In genomic region chr14:90263748-90264449, GRCh38 we compare ENCODE assay signal across 13 cellular contexts. TPM values are rescaled to one million over a fixed set of nuclear protein-coding genes. Genes with fewer than 3 reads are reported as not detected.
DNase-seq lines count a peak whose midpoint lies in the region; ATAC-seq and TF ChIP-seq lines count a peak whose summit lies in the region.
"Had no signal": no experiment of that assay in that cellular context is flagged by ENCODE, and none has a peak within 500 bp of the region (broad histone marks: within the 10 kb centered on the region; RNA-seq: fewer than 3 reads in every experiment).

No MANE protein-coding gene starts in this region.

- H3K36me3 Mint-ChIP-seq in Caco-2 (ENCODE audit: insufficient read depth, unreplicated experiment), result peaks cover 73% of the 10 kb centered on the region

- H3K4me3 Mint-ChIP-seq in Caco-2 (ENCODE audit: unreplicated experiment), result no peak overlapping the region

- intact Hi-C loops in Caco-2 (cut with micrococcal nuclease; ENCODE audit: unreplicated experiment), result no loop called here

- DNase-seq in activated CD4-positive, CD25-positive, alpha-beta regulatory T cell treated with anti-CD3 and anti-CD28 coated beads, Interleukin-2, amount 50 U/mL, for 72 hours, result no peak
- DNase-seq in central memory CD4-positive, alpha-beta T cell, result peak; percentile 17
- DNase-seq in H7 (no peak), Caco-2 (no peak), Peyer's patch (no peak)
- DNase-seq: NCI-H524 treated with DMSO at 0.1 percent for 48 hours, occipital lobe, substantia nigra had no signal

- BruUV-seq in Caco-2 (replicated peaks; lab: Mats Ljungman, UMichigan), result no TSS peak

- no peaks in the 10 kb centered on the region for H3K27me3 Mint-ChIP-seq in Caco-2 (ENCODE audit: insufficient read depth, unreplicated experiment)

- CTCF ChIA-PET in Caco-2 (lab: Charles Lee), result interaction anchor here (0.8 kb wide), 1 partner anchor 9 kb away, joined by 3 read pairs; no protein-coding TSS in a partner anchor

- H3K4me3 ChIP-seq in H7 (ENCODE audit: insufficient read depth, low read depth, low read length), result no peak overlapping the region
- no peak overlapping the region for H3K4me3 ChIP-seq in Caco-2 (ENCODE audit: low read depth, low read length)
- no peak overlapping the region for H3K4me3 ChIP-seq in Peyer's patch

- H3K27ac ChIP-seq in Peyer's patch, result no peak overlapping the region
- H3K27ac ChIP-seq: 22Rv1 had no signal

- H3K36me3 ChIP-seq in H7 (replicated peaks; ENCODE audit: control insufficient read depth, insufficient read depth, low read length) (peaks cover 41% of the 10 kb centered on the region), Caco-2 (ENCODE audit: control insufficient read depth, insufficient read depth, low read length) (no peaks in the 10 kb centered on the region; the same call in none of the 2 replicates), Peyer's patch (peaks cover 0 to 80% (median 0%) of the 10 kb centered on the region in 3 donors)

- H3K9me3 ChIP-seq in Caco-2 (no peaks in the 10 kb centered on the region), Peyer's patch (no peaks in the 10 kb centered on the region)

- TF ChIP-seq CTCF in Caco-2 (IDR thresholded peaks at IDR 0.05; ENCODE audit: insufficient read depth in 1 of 2, low read depth in 1 of 2, low read length in 1 of 2, severe bottlenecking in 1 of 2, unreplicated experiment in 1 of 2), result no peak
- TF ChIP-seq CTCF in Peyer's patch (IDR thresholded peaks at IDR 0.05), result no peak

- no peaks in the 10 kb centered on the region for H3K4me1 Mint-ChIP-seq in Caco-2 (ENCODE audit: low read depth, unreplicated experiment)

- POLR2A ChIA-PET in Caco-2 (lab: Charles Lee), result no interaction called here

- peak; percentile 84 to 88 for ATAC-seq in activated CD4-positive, CD25-positive, alpha-beta regulatory T cell treated with anti-CD3 and anti-CD28 coated beads, Interleukin-2, amount 50 U/mL, for 24 hours
- ATAC-seq in GM21529 (IDR thresholded peaks at IDR 0.05; ENCODE audit: unreplicated experiment) (peak; percentile 79), HG03159 (IDR thresholded peaks at IDR 0.05; ENCODE audit: unreplicated experiment) (peak; percentile 84)
- ATAC-seq: SK-N-SH treated with all-trans-retinoic acid at 6 μM for 48 hours had no signal

- H3K4me1 ChIP-seq in Caco-2 (no peaks in the 10 kb centered on the region), Peyer's patch (no peaks in the 10 kb centered on the region)

- H3K9me3 Mint-ChIP-seq in Caco-2 (ENCODE audit: unreplicated experiment), result no peaks in the 10 kb centered on the region

- H3K27me3 ChIP-seq in H7 (ENCODE audit: control insufficient read depth, insufficient read depth, low read length), result no peaks in the 10 kb centered on the region
- H3K27me3 ChIP-seq in Caco-2 (replicated peaks; ENCODE audit: control insufficient read depth, insufficient read depth, low read length), result no peaks in the 10 kb centered on the region
- no peaks in the 10 kb centered on the region for H3K27me3 ChIP-seq in Peyer's patch

- TF ChIP-seq POLR2A in Peyer's patch (IDR thresholded peaks at IDR 0.05), result no peak

- no peak overlapping the region for H3K27ac Mint-ChIP-seq in Caco-2 (ENCODE audit: unreplicated experiment)

RNA-seq across cellular contexts. Expression of gene PSMC1, which starts 7.5 kb away (rescaled TPM):
- 129 and 146 TPM in 2 replicates for total RNA-seq in H7 (2014; rRNA removed; shearing (Covaris generic))
- total RNA-seq in Caco-2 (2022) (101 TPM in 2 replicates), Peyer's patch (10 to 100 TPM; 24.4 to 51.9 (median 40.9) TPM)
